Comparison of ENCODE assay signal across 19 cellular contexts in the genomic region with DNA sequence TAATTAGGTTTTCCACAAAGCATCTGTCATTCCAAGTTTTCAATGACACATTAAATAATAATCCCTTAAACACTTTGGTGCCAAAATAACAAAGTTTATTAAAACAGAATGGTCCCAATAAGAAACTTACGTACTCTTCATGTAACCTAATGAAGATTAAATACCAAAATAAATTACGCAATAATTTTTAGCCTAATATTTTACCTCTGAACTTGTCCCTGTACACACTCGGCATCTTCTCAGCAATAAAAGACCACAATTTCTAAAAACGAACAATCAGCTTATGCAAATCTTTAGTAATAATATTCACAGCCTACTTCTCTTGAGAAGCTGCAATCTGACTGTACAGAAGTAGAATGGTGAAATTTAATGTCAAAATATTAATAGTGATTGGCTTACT.
DNase-seq lines count a peak whose midpoint lies in the region; ATAC-seq and TF ChIP-seq lines count a peak whose summit lies in the region.
"Had no signal": no experiment of that assay in that cellular context is flagged by ENCODE, and none has a peak within 500 bp of the region (broad histone marks: within the 10 kb centered on the region; RNA-seq: fewer than 3 reads in every experiment).

No MANE protein-coding gene starts in this region.

- 95 to 97% methylated on average over 4 of the region's 4 CpGs for WGBS in heart right ventricle, 2 donors

- H3K4me1 Mint-ChIP-seq in CD8-positive, alpha-beta memory T cell, result no peaks in the 10 kb centered on the region
- peaks cover 86% of the 10 kb centered on the region for H3K4me1 Mint-ChIP-seq in brain
- H3K4me1 Mint-ChIP-seq in effector memory CD8-positive, alpha-beta T cell (ENCODE audit: low read depth in 2 of 2), result no peaks in the 10 kb centered on the region

- POLR2A ChIA-PET in CD8-positive, alpha-beta memory T cell (lab: Charles Lee), result no interaction called here

- H3K27me3 ChIP-seq in CD8-positive, alpha-beta memory T cell (ENCODE audit: insufficient read depth, low read length, poor library complexity, severe bottlenecking), result no peaks in the 10 kb centered on the region
- no peaks in the 10 kb centered on the region for H3K27me3 ChIP-seq in heart right ventricle

- peak; percentile 48 for DNase-seq in DMS79 treated with DMSO at 0.1 percent for 48 hours (lab: John Stamatoyannopoulos, UW)
- DNase-seq in DMS79 (lab: John Stamatoyannopoulos, UW), result no peak
- DNase-seq in CD8-positive, alpha-beta memory T cell, result no peak
- peak; percentile 46 to 66 for DNase-seq in NCI-H526 (lab: John Stamatoyannopoulos, UW)
- no peak for DNase-seq in effector memory CD8-positive, alpha-beta T cell
- DNase-seq in heart right ventricle, result no peak
- DNase-seq: AML-193; CD4-positive, alpha-beta T cell; DMS153; DND-41; EL had no signal

- intact Hi-C loops in heart right ventricle (cut with DNase I), result no loop called here

- CTCF ChIA-PET in CD8-positive, alpha-beta memory T cell (lab: Charles Lee), result no interaction called here

- ATAC-seq in HG03432 (IDR thresholded peaks at IDR 0.05; ENCODE audit: unreplicated experiment) (no peak), heart right ventricle (no peak)
- no peak for ATAC-seq in effector memory CD8-positive, alpha-beta T cell (replicated peaks)
- ATAC-seq: A549, GM12878 had no signal

- H3K9me3 ChIP-seq in CD8-positive, alpha-beta memory T cell (ENCODE audit: low read length), result no peaks in the 10 kb centered on the region
- no peaks in the 10 kb centered on the region for H3K9me3 ChIP-seq in heart right ventricle
- H3K9me3 ChIP-seq: A549, HAP-1 had no signal

- peak overlapping the region; percentile 48 for H3K27ac ChIP-seq in CD8-positive, alpha-beta memory T cell (ENCODE audit: low read depth, low read length)
- H3K27ac ChIP-seq in heart right ventricle, result no peak overlapping the region
- H3K27ac ChIP-seq: 22Rv1, A549, C4-2B had no signal

- no peak overlapping the region for H3K4me3 ChIP-seq in CD8-positive, alpha-beta memory T cell (ENCODE audit: low read length)
- H3K4me3 ChIP-seq in heart right ventricle, result no peak overlapping the region
- H3K4me3 ChIP-seq: A549, GM12878, HAP-1 had no signal

- peaks cover 0 to 2% (median 0%) of the 10 kb centered on the region in 5 donors for H3K9me3 Mint-ChIP-seq in CD8-positive, alpha-beta memory T cell
- H3K9me3 Mint-ChIP-seq in brain, result no peaks in the 10 kb centered on the region
- peaks cover 0 to 5% of the 10 kb centered on the region in 2 donors for H3K9me3 Mint-ChIP-seq in effector memory CD8-positive, alpha-beta T cell
- H3K9me3 Mint-ChIP-seq: CD4-positive, alpha-beta T cell; IgD-negative memory B cell had no signal

- no peak overlapping the region for H3K27ac Mint-ChIP-seq in CD8-positive, alpha-beta memory T cell
- peak overlapping the region; percentile 33 to 97 (median 85) for H3K27ac Mint-ChIP-seq in brain
- H3K27ac Mint-ChIP-seq in effector memory CD8-positive, alpha-beta T cell, result no peak overlapping the region
- H3K27ac Mint-ChIP-seq: CD4-positive, alpha-beta T cell; IgD-negative memory B cell had no signal

- TF ChIP-seq CTCF in brain (conservative IDR thresholded peaks at IDR 0.05) (no peak), heart right ventricle (IDR thresholded peaks at IDR 0.05) (no peak)

- no peaks in the 10 kb centered on the region for H3K36me3 Mint-ChIP-seq in CD8-positive, alpha-beta memory T cell
- H3K36me3 Mint-ChIP-seq in brain, result no peaks in the 10 kb centered on the region
- H3K36me3 Mint-ChIP-seq in effector memory CD8-positive, alpha-beta T cell (ENCODE audit: insufficient read depth), result no peaks in the 10 kb centered on the region
- H3K36me3 Mint-ChIP-seq: IgD-negative memory B cell had no signal

- no peaks in the 10 kb centered on the region for H3K36me3 ChIP-seq in CD8-positive, alpha-beta memory T cell (ENCODE audit: insufficient read depth, low read length)
- no peaks in the 10 kb centered on the region for H3K36me3 ChIP-seq in heart right ventricle
- H3K36me3 ChIP-seq: HAP-1 had no signal

- no peaks in the 10 kb centered on the region for H3K4me1 ChIP-seq in CD8-positive, alpha-beta memory T cell (ENCODE audit: insufficient read depth, low read length)
- H3K4me1 ChIP-seq in heart right ventricle, result peaks cover 0 to 22% (median 5%) of the 10 kb centered on the region in 9 donors

- H3K4me3 Mint-ChIP-seq in CD8-positive, alpha-beta memory T cell, result no peak overlapping the region
- peak overlapping the region in 4 of 5 experiments; percentile 76 to 87 (median 79) for H3K4me3 Mint-ChIP-seq in brain
- no peak overlapping the region for H3K4me3 Mint-ChIP-seq in effector memory CD8-positive, alpha-beta T cell
- H3K4me3 Mint-ChIP-seq: CD4-positive, alpha-beta T cell; IgD-negative memory B cell had no signal

- peaks cover 0 to 3% of the 10 kb centered on the region in 2 donors for H3K27me3 Mint-ChIP-seq in CD8-positive, alpha-beta memory T cell
- peaks cover 15% of the 10 kb centered on the region for H3K27me3 Mint-ChIP-seq in brain
- peaks cover 4 to 10% of the 10 kb centered on the region in 2 donors for H3K27me3 Mint-ChIP-seq in effector memory CD8-positive, alpha-beta T cell

Comparison
In these comparisons a context has a peak if more than half of its experiments do, and no peak if none do; other contexts are left out.
1. DNase-seq: peak in DMS79 treated with DMSO at 0.1 percent for 48 hours (single experiment) and NCI-H526 (2 of 2); none in DMS79 (single experiment), CD8-positive, alpha-beta memory T cell (0 of 5), effector memory CD8-positive, alpha-beta T cell (0 of 3) and heart right ventricle (0 of 2).
2. H3K27ac Mint-ChIP-seq: peak in brain (5 of 5); none in CD8-positive, alpha-beta memory T cell (0 of 8) and effector memory CD8-positive, alpha-beta T cell (0 of 2).
3. H3K4me3 Mint-ChIP-seq: peak in brain (4 of 5); none in CD8-positive, alpha-beta memory T cell (0 of 7) and effector memory CD8-positive, alpha-beta T cell (0 of 2).